In genomic region chr2:18706001-18706400, GRCh38 we compare ENCODE assay signal across 33 cellular contexts.
DNase-seq lines count a peak whose midpoint lies in the region; FAIRE-seq and TF ChIP-seq lines count a peak whose summit lies in the region.
"Had no signal": no experiment of that assay in that cellular context is flagged by ENCODE, and none has a peak within 500 bp of the region (broad histone marks: within the 10 kb centered on the region; RNA-seq: fewer than 3 reads in every experiment).

No MANE protein-coding gene starts in this region.

- WGBS in trophoblast cell (ENCODE audit: extremely low coverage, insufficient coverage, insufficient read length), result no CpG with 5 or more reads among the region's 2 CpGs

- no peak overlapping the region for H3K9ac ChIP-seq in trophoblast cell (ENCODE audit: low read length)
- H3K9ac ChIP-seq: BLaER1; BLaER1 treated with 17β-estradiol and CSF1 and Interleukin-3, amounts not matched to agents 10 nM and 100 nM had no signal

- TF ChIP-seq CTCF in type B pancreatic cell (conservative IDR thresholded peaks at IDR 0.05), result no peak

- no peak overlapping the region for H3K4ac ChIP-seq in trophoblast cell (ENCODE audit: low read depth, low read length)

- no peak overlapping the region for H3K14ac ChIP-seq in trophoblast cell (ENCODE audit: low read length)

- no peak overlapping the region for H3K4me3 ChIP-seq in trophoblast cell (ENCODE audit: low read depth, low read length)
- H3K4me3 ChIP-seq: A549; BLaER1; BLaER1 treated with 17β-estradiol and CSF1 and Interleukin-3, amounts not matched to agents 10 nM and 100 nM had no signal

- no peaks in the 10 kb centered on the region for H3K36me3 Mint-ChIP-seq in type B pancreatic cell
- H3K36me3 Mint-ChIP-seq: CD14-positive monocyte; CD4-positive, CD25-positive, alpha-beta regulatory T cell; CD8-positive, alpha-beta T cell had no signal

- H3K27me3 Mint-ChIP-seq in type B pancreatic cell, result no peaks in the 10 kb centered on the region
- H3K27me3 Mint-ChIP-seq: B cell; CD4-positive, alpha-beta memory T cell; CD4-positive, alpha-beta T cell; CD4-positive, CD25-positive, alpha-beta regulatory T cell had no signal

- H4K8ac ChIP-seq in trophoblast cell (ENCODE audit: low read depth, low read length), result no peak overlapping the region

- no peaks in the 10 kb centered on the region for H3K9me3 Mint-ChIP-seq in type B pancreatic cell
- H3K9me3 Mint-ChIP-seq: CD4-positive, alpha-beta T cell; CD8-positive, alpha-beta T cell had no signal

- no peak overlapping the region for H2AK5ac ChIP-seq in trophoblast cell (ENCODE audit: low read length)

- no peak overlapping the region for H3K4me3 Mint-ChIP-seq in type B pancreatic cell
- H3K4me3 Mint-ChIP-seq: B cell; CD14-positive monocyte; CD4-positive, alpha-beta memory T cell; CD4-positive, alpha-beta T cell; CD4-positive, CD25-positive, alpha-beta regulatory T cell; CD8-positive, alpha-beta memory T cell; CD8-positive, alpha-beta T cell had no signal

- no peak overlapping the region for H3K4me2 ChIP-seq in trophoblast cell (ENCODE audit: low read length)
- H3K4me2 ChIP-seq: A549; BLaER1; BLaER1 treated with 17β-estradiol and CSF1 and Interleukin-3, amounts not matched to agents 10 nM and 100 nM had no signal

- FAIRE-seq in HTR-8/SVneo (lab: Jason Lieb, UNC), result peak; percentile 13
- FAIRE-seq: A204.1, A549, D721Med had no signal

- no peaks in the 10 kb centered on the region for H3K79me2 ChIP-seq in trophoblast cell (ENCODE audit: control insufficient read depth, insufficient read depth, low read length, poor library complexity)

- no peaks in the 10 kb centered on the region for H3K9me3 ChIP-seq in trophoblast cell (ENCODE audit: insufficient read depth, low read depth, low read length)
- H3K9me3 ChIP-seq: A549; BE2C; BLaER1; BLaER1 treated with 17β-estradiol and CSF1 and Interleukin-3, amounts not matched to agents 10 nM and 100 nM; Caco-2 had no signal

- no peak overlapping the region for H3K23ac ChIP-seq in trophoblast cell (ENCODE audit: low read length)

- no peaks in the 10 kb centered on the region for H3K36me3 ChIP-seq in trophoblast cell (ENCODE audit: control insufficient read depth in 1 of 2, insufficient read depth in 2 of 2, low read length in 2 of 2)
- H3K36me3 ChIP-seq: BE2C; BLaER1; BLaER1 treated with 17β-estradiol and CSF1 and Interleukin-3, amounts not matched to agents 10 nM and 100 nM had no signal

- H2AFZ ChIP-seq in trophoblast cell (ENCODE audit: insufficient read depth, low read length, poor library complexity), result no peak overlapping the region

- no peak overlapping the region for H2BK120ac ChIP-seq in trophoblast cell (ENCODE audit: insufficient read depth, low read length, poor library complexity)

- H3K18ac ChIP-seq in trophoblast cell (ENCODE audit: low read length), result no peak overlapping the region

- H3K27ac ChIP-seq in trophoblast cell (ENCODE audit: low read depth, low read length), result no peak overlapping the region
- H3K27ac ChIP-seq: 22Rv1; A549; BLaER1; BLaER1 treated with 17β-estradiol and CSF1 and Interleukin-3, amounts not matched to agents 10 nM and 100 nM; C4-2B had no signal

- H2BK5ac ChIP-seq in trophoblast cell (ENCODE audit: low read depth, low read length, poor library complexity), result no peak overlapping the region

- no peak overlapping the region for H2BK12ac ChIP-seq in trophoblast cell (ENCODE audit: low read length)

- DNase-seq in HTR-8/SVneo (ENCODE audit: insufficient read length, low spot score) (no peak), trophoblast cell (peak; percentile 71 to 83), type B pancreatic cell (ENCODE audit: extremely low spot score, unreplicated experiment) (no peak)
- no peak for DNase-seq in activated effector memory CD4-positive, alpha-beta T cell treated with Interleukin-2 at 50 U/mL for 16 hours
- DNase-seq: 8988T; ACHN; AML-193; BE2C; C1 segment of cervical spinal cord; Caco-2; Calu3; CD4-positive, alpha-beta memory T cell; CD4-positive, alpha-beta T cell; CD4-positive, CD25-positive, alpha-beta regulatory T cell; CD8-positive, alpha-beta memory T cell; CD8-positive, alpha-beta T cell; COR-L47; DMS 273 treated with DMSO at 0.1 percent for 48 hours; DMS153; DMS53; DMS79; DMS79 treated with DMSO at 0.1 percent for 48 hours; DND-41; EL had no signal

- no peak overlapping the region for H4K12ac ChIP-seq in trophoblast cell (ENCODE audit: low read depth, low read length)

- no peaks in the 10 kb centered on the region for H3K27me3 ChIP-seq in trophoblast cell (ENCODE audit: insufficient read depth, low read length)
- H3K27me3 ChIP-seq: BE2C; BLaER1; BLaER1 treated with 17β-estradiol and CSF1 and Interleukin-3, amounts not matched to agents 10 nM and 100 nM had no signal

- H3K79me1 ChIP-seq in trophoblast cell (ENCODE audit: low read length), result no peaks in the 10 kb centered on the region

- H3K4me1 ChIP-seq in trophoblast cell (ENCODE audit: control insufficient read depth in 1 of 2, insufficient read depth in 2 of 2, low read length in 2 of 2), result no peaks in the 10 kb centered on the region
- H3K4me1 ChIP-seq: A549, BLaER1, Caco-2 had no signal

- H3K4me1 Mint-ChIP-seq in type B pancreatic cell (ENCODE audit: unreplicated experiment), result no peaks in the 10 kb centered on the region
- H3K4me1 Mint-ChIP-seq: B cell; CD14-positive monocyte; CD4-positive, alpha-beta memory T cell; CD4-positive, CD25-positive, alpha-beta regulatory T cell; CD8-positive, alpha-beta memory T cell had no signal

- no peak overlapping the region for H3K27ac Mint-ChIP-seq in type B pancreatic cell
- H3K27ac Mint-ChIP-seq: B cell; CD14-positive monocyte; CD4-positive, alpha-beta memory T cell; CD4-positive, alpha-beta T cell; CD4-positive, CD25-positive, alpha-beta regulatory T cell; CD8-positive, alpha-beta memory T cell; CD8-positive, alpha-beta T cell had no signal

- H4K91ac ChIP-seq in trophoblast cell (ENCODE audit: low read depth, low read length), result no peak overlapping the region

Comparison
In these comparisons a context has a peak if more than half of its experiments do, and no peak if none do; other contexts are left out.
1. DNase-seq: peak in trophoblast cell (2 of 2); none in HTR-8/SVneo (single experiment), type B pancreatic cell (single experiment) and activated effector memory CD4-positive, alpha-beta T cell treated with Interleukin-2 at 50 U/mL for 16 hours (single experiment).